In the genomic region with DNA sequence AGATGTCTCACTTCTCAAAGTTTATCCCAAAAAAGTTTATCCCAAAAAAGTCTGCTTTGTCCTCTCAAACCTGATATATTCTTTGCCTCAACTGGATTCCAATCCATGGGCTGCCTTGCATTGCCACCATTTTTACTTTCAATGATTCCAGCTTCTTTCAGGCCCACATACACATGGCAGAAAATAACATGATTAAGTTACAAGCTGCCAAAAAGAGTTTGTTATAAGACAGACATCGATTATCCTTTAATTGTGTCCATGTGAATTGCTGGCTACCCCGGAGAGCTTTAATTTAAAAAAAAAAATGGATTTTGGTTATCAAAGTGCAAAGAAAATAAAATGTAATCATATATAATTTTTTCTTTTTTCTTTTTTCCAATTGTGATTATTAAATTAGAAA, we compare ENCODE assay signal across 24 cellular contexts.
"Had no signal": no experiment of that assay in that cellular context is flagged by ENCODE, and none has a peak within 500 bp of the region (broad histone marks: within the 10 kb centered on the region; RNA-seq: fewer than 3 reads in every experiment).

No MANE protein-coding gene starts in this region.

- H3K27ac ChIP-seq: colonic mucosa, coronary artery, dorsolateral prefrontal cortex, epithelial cell of prostate, esophagus muscularis mucosa, esophagus squamous epithelium, foreskin keratinocyte, gastrocnemius medialis, gastroesophageal sphincter, heart left ventricle, heart right ventricle, hepatocyte had no signal

- H3K4me2 ChIP-seq: hepatocyte had no signal

- DNase-seq: colonic mucosa; cortex of kidney; dermis blood vessel endothelial cell; dorsolateral prefrontal cortex; effector CD4-positive, alpha-beta T cell; effector CD8-positive, alpha-beta T cell; effector memory CD4-positive, alpha-beta T cell; effector memory CD8-positive, alpha-beta T cell; endodermal cell; erythroblast; esophagus squamous epithelium; foreskin fibroblast; foreskin keratinocyte; foreskin melanocyte; gastrocnemius medialis; glutamatergic neuron; heart left ventricle; heart right ventricle had no signal

- H3K9me3 ChIP-seq: colonic mucosa, esophagus muscularis mucosa, esophagus squamous epithelium, gastrocnemius medialis, gastroesophageal sphincter, heart left ventricle had no signal

- H3K4me1 ChIP-seq: colonic mucosa, esophagus muscularis mucosa, esophagus squamous epithelium, foreskin keratinocyte, gastrocnemius medialis, gastroesophageal sphincter, heart left ventricle, heart right ventricle had no signal

- H2AFZ ChIP-seq: hepatocyte had no signal

- H3K27me3 ChIP-seq: colonic mucosa, esophagus muscularis mucosa, esophagus squamous epithelium, foreskin keratinocyte, gastrocnemius medialis, gastroesophageal sphincter, heart left ventricle, heart right ventricle, hepatocyte had no signal

- H3K36me3 ChIP-seq: colonic mucosa, esophagus muscularis mucosa, esophagus squamous epithelium, gastrocnemius medialis, gastroesophageal sphincter, heart left ventricle, heart right ventricle had no signal

- H3K79me2 ChIP-seq: hepatocyte had no signal

- ATAC-seq: effector memory CD8-positive, alpha-beta T cell; esophagus mucosa; foreskin keratinocyte; gastrocnemius medialis; gastroesophageal sphincter; heart left ventricle; heart right ventricle had no signal

- H3K4me3 ChIP-seq: colonic mucosa, coronary artery, dorsolateral prefrontal cortex, esophagus muscularis mucosa, esophagus squamous epithelium, gastrocnemius medialis, gastroesophageal sphincter, heart left ventricle, heart right ventricle, hepatocyte had no signal
